Comparison of ENCODE assay signal across 1 cellular context in the genomic region with DNA sequence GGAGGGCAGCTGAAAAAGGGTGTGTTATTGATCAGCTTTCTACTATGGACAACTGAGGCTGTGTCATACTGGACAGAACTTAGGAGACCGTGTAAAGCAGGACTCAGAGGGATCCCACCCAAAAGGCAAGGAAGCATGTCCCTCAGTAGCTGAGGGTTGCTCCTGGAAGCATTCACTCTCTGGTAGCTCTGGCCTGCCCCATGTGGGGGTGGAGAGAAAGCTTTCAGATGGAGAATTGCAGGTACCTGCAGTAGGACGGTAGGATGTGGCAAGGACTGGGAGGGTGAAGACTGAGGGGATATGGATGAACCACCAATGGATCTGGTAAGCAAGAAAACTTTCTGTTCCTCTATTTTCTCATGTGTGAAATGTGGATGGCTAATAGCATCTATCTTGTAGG.
TF ChIP-seq lines count a peak whose summit lies in the region.

No MANE protein-coding gene starts in this region.

TF ChIP-seq in H1, 55 proteins besides CTCF, POLR2A, EP300 and RAD21 (continued from another document):
- TF ChIP-seq, protein P1, sequence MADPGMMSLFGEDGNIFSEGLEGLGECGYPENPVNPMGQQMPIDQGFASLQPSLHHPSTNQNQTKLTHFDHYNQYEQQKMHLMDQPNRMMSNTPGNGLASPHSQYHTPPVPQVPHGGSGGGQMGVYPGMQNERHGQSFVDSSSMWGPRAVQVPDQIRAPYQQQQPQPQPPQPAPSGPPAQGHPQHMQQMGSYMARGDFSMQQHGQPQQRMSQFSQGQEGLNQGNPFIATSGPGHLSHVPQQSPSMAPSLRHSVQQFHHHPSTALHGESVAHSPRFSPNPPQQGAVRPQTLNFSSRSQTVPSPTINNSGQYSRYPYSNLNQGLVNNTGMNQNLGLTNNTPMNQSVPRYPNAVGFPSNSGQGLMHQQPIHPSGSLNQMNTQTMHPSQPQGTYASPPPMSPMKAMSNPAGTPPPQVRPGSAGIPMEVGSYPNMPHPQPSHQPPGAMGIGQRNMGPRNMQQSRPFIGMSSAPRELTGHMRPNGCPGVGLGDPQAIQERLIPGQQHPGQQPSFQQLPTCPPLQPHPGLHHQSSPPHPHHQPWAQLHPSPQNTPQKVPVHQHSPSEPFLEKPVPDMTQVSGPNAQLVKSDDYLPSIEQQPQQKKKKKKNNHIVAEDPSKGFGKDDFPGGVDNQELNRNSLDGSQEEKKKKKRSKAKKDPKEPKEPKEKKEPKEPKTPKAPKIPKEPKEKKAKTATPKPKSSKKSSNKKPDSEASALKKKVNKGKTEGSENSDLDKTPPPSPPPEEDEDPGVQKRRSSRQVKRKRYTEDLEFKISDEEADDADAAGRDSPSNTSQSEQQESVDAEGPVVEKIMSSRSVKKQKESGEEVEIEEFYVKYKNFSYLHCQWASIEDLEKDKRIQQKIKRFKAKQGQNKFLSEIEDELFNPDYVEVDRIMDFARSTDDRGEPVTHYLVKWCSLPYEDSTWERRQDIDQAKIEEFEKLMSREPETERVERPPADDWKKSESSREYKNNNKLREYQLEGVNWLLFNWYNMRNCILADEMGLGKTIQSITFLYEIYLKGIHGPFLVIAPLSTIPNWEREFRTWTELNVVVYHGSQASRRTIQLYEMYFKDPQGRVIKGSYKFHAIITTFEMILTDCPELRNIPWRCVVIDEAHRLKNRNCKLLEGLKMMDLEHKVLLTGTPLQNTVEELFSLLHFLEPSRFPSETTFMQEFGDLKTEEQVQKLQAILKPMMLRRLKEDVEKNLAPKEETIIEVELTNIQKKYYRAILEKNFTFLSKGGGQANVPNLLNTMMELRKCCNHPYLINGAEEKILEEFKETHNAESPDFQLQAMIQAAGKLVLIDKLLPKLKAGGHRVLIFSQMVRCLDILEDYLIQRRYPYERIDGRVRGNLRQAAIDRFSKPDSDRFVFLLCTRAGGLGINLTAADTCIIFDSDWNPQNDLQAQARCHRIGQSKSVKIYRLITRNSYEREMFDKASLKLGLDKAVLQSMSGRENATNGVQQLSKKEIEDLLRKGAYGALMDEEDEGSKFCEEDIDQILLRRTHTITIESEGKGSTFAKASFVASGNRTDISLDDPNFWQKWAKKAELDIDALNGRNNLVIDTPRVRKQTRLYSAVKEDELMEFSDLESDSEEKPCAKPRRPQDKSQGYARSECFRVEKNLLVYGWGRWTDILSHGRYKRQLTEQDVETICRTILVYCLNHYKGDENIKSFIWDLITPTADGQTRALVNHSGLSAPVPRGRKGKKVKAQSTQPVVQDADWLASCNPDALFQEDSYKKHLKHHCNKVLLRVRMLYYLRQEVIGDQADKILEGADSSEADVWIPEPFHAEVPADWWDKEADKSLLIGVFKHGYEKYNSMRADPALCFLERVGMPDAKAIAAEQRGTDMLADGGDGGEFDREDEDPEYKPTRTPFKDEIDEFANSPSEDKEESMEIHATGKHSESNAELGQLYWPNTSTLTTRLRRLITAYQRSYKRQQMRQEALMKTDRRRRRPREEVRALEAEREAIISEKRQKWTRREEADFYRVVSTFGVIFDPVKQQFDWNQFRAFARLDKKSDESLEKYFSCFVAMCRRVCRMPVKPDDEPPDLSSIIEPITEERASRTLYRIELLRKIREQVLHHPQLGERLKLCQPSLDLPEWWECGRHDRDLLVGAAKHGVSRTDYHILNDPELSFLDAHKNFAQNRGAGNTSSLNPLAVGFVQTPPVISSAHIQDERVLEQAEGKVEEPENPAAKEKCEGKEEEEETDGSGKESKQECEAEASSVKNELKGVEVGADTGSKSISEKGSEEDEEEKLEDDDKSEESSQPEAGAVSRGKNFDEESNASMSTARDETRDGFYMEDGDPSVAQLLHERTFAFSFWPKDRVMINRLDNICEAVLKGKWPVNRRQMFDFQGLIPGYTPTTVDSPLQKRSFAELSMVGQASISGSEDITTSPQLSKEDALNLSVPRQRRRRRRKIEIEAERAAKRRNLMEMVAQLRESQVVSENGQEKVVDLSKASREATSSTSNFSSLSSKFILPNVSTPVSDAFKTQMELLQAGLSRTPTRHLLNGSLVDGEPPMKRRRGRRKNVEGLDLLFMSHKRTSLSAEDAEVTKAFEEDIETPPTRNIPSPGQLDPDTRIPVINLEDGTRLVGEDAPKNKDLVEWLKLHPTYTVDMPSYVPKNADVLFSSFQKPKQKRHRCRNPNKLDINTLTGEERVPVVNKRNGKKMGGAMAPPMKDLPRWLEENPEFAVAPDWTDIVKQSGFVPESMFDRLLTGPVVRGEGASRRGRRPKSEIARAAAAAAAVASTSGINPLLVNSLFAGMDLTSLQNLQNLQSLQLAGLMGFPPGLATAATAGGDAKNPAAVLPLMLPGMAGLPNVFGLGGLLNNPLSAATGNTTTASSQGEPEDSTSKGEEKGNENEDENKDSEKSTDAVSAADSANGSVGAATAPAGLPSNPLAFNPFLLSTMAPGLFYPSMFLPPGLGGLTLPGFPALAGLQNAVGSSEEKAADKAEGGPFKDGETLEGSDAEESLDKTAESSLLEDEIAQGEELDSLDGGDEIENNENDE (IDR thresholded peaks at IDR 0.05; ENCODE audit: insufficient replicate concordance, low read length), result no peak
- TF ChIP-seq SP2 (IDR thresholded peaks at IDR 0.05; ENCODE audit: low read length), result no peak
- TF ChIP-seq MAFK (IDR thresholded peaks at IDR 0.05; ENCODE audit: low read depth, low read length), result no peak
- no peak for TF ChIP-seq SUZ12 (IDR thresholded peaks at IDR 0.05; ENCODE audit: low read length)
- TF ChIP-seq BACH1 (IDR thresholded peaks at IDR 0.05; ENCODE audit: low read length), result no peak
